Comparison of ENCODE assay signal across 12 cellular contexts in the genomic region with DNA sequence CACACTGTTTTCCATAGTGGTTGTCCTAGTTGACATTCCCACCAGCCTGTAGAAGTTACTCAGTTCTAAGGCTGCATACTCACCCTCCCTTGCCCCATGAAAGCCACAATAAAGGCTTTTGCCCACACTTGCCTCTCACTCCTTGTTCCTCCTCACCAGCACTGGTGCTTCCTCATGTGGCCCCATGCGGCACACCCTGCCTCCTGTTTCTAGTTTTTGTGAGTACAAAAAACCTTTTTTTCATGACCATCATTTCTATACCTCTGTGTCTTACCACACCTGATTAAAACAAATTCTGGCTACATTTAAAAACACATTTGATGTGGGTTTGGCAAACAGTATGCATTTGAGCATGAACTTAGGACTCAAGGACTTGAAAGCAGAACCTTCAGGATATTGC. TPM values are rescaled to one million over a fixed set of nuclear protein-coding genes. Genes with fewer than 3 reads are reported as not detected.
A peak's percentile ranks its signal among the peaks of the same experiment; 100 is the strongest.
DNase-seq lines count a peak whose midpoint lies in the region; ATAC-seq and TF ChIP-seq lines count a peak whose summit lies in the region.
"Had no signal": no experiment of that assay in that cellular context is flagged by ENCODE, and none has a peak within 500 bp of the region (broad histone marks: within the 10 kb centered on the region; RNA-seq: fewer than 3 reads in every experiment).

No MANE protein-coding gene starts in this region.

- H3K36me3 Mint-ChIP-seq in activated CD8-positive, alpha-beta T cell treated with anti-CD3 and anti-CD28 coated beads for 36 hours (ENCODE audit: low read depth) = no peaks in the 10 kb centered on the region

- H3K27me3 Mint-ChIP-seq in activated CD8-positive, alpha-beta T cell treated with anti-CD3 and anti-CD28 coated beads for 36 hours = no peaks in the 10 kb centered on the region
- H3K27me3 Mint-ChIP-seq: activated naive CD8-positive, alpha-beta T cell treated with anti-CD3 and anti-CD28 coated beads, Interleukin-2, amount 50 U/mL, for 24 hours had no signal

- no peak for TF ChIP-seq POLR2A in vagina (IDR thresholded peaks at IDR 0.05)

- H3K27ac ChIP-seq in left ventricle myocardium inferior (replicated peaks) = peak overlapping the region; percentile 58
- H3K27ac ChIP-seq in right cardiac atrium (ENCODE audit: low read length) = no peak overlapping the region
- peak overlapping the region; percentile 68 for H3K27ac ChIP-seq in vagina

- H3K27ac Mint-ChIP-seq in activated CD8-positive, alpha-beta T cell treated with anti-CD3 and anti-CD28 coated beads for 36 hours = no peak overlapping the region
- H3K27ac Mint-ChIP-seq: activated CD8-positive, alpha-beta T cell treated with anti-CD3 and anti-CD28 coated beads, Interleukin-2, amount 10 ng/mL, durations not matched to agents 7 days and 5 days; activated naive CD8-positive, alpha-beta T cell treated with anti-CD3 and anti-CD28 coated beads, Interleukin-2, amount 50 U/mL, for 24 hours had no signal

- peaks cover 10% of the 10 kb centered on the region for H3K4me1 Mint-ChIP-seq in activated CD8-positive, alpha-beta T cell treated with anti-CD3 and anti-CD28 coated beads for 36 hours (ENCODE audit: low read depth)

- CTCF ChIA-PET in activated CD8-positive, alpha-beta T cell treated with anti-CD3 and anti-CD28 coated beads for 36 hours (lab: Charles Lee) = no interaction called here

- no peak overlapping the region for H3K4me3 Mint-ChIP-seq in activated CD8-positive, alpha-beta T cell treated with anti-CD3 and anti-CD28 coated beads for 36 hours
- H3K4me3 Mint-ChIP-seq: activated CD8-positive, alpha-beta T cell treated with anti-CD3 and anti-CD28 coated beads, Interleukin-2, amount 10 ng/mL, durations not matched to agents 7 days and 5 days; activated naive CD8-positive, alpha-beta T cell treated with anti-CD3 and anti-CD28 coated beads, Interleukin-2, amount 50 U/mL, for 24 hours had no signal

- intact Hi-C loops in left ventricle myocardium inferior (cut with micrococcal nuclease) (no loop called here), right cardiac atrium (cut with DNase I) (no loop called here), vagina (cut with DNase I) (no loop called here)
- intact Hi-C loops in activated CD8-positive, alpha-beta T cell treated with anti-CD3 and anti-CD28 coated beads for 36 hours (cut with micrococcal nuclease) = no loop called here

- 87% methylated on average over 1 of the region's 1 CpG for WGBS in right cardiac atrium

- H3K9me3 ChIP-seq in left ventricle myocardium inferior (replicated peaks) (peaks cover 14% of the 10 kb centered on the region), right cardiac atrium (ENCODE audit: control insufficient read depth, low read length) (no peaks in the 10 kb centered on the region), adipocyte (ENCODE audit: control insufficient read depth, low read length) (no peaks in the 10 kb centered on the region), vagina (no peaks in the 10 kb centered on the region)

- POLR2A ChIA-PET in activated CD8-positive, alpha-beta T cell treated with anti-CD3 and anti-CD28 coated beads for 36 hours (lab: Charles Lee) = no interaction called here

- DNase-seq in left ventricle myocardium inferior = no peak
- no peak for DNase-seq in right cardiac atrium
- DNase-seq in adipocyte (ENCODE audit: low read depth) = no peak
- peak; percentile 33 for DNase-seq in medulla oblongata (ENCODE audit: extremely low spot score)
- peak in 1 of 2 donors; percentile 52 for DNase-seq in vagina (ENCODE audit: extremely low spot score in 2 of 2)
- DNase-seq in COLO668 (lab: John Stamatoyannopoulos, UW; ENCODE audit: unreplicated experiment) = no peak
- DNase-seq in activated CD8-positive, alpha-beta T cell treated with anti-CD3 and anti-CD28 coated beads for 36 hours = no peak
- DNase-seq: activated CD8-positive, alpha-beta T cell treated with anti-CD3 and anti-CD28 coated beads, Interleukin-2, amount 10 ng/mL, durations not matched to agents 7 days and 5 days; activated naive CD8-positive, alpha-beta T cell treated with anti-CD3 and anti-CD28 coated beads, Interleukin-2, amount 50 U/mL, for 24 hours; dermis blood vessel endothelial cell; NCI-H748 treated with DMSO at 0.1 percent for 48 hours had no signal

- no peaks in the 10 kb centered on the region for H3K36me3 ChIP-seq in left ventricle myocardium inferior
- H3K36me3 ChIP-seq in adipocyte (ENCODE audit: control insufficient read depth, insufficient read depth, low read length, severe bottlenecking) = no peaks in the 10 kb centered on the region
- no peaks in the 10 kb centered on the region for H3K36me3 ChIP-seq in vagina

- TF ChIP-seq CTCF in left ventricle myocardium inferior (IDR thresholded peaks at IDR 0.05; ENCODE audit: borderline replicate concordance) (no peak), vagina (IDR thresholded peaks at IDR 0.05) (no peak)
- no peak for TF ChIP-seq CTCF in activated CD8-positive, alpha-beta T cell treated with anti-CD3 and anti-CD28 coated beads for 36 hours (IDR thresholded peaks at IDR 0.05)

- H3K27me3 ChIP-seq in left ventricle myocardium inferior (ENCODE audit: low read depth) = no peaks in the 10 kb centered on the region
- no peaks in the 10 kb centered on the region for H3K27me3 ChIP-seq in right cardiac atrium (ENCODE audit: control insufficient read depth, insufficient read depth)
- H3K27me3 ChIP-seq in adipocyte (replicated peaks; ENCODE audit: control insufficient read depth, insufficient read depth, low read length) = no peaks in the 10 kb centered on the region
- no peaks in the 10 kb centered on the region for H3K27me3 ChIP-seq in vagina

- peaks cover 2% of the 10 kb centered on the region for H3K9me3 Mint-ChIP-seq in activated CD8-positive, alpha-beta T cell treated with anti-CD3 and anti-CD28 coated beads for 36 hours

- ATAC-seq in right cardiac atrium = no peak
- no peak for ATAC-seq in GM21619 (IDR thresholded peaks at IDR 0.05; ENCODE audit: unreplicated experiment)
- no peak for ATAC-seq in activated CD8-positive, alpha-beta T cell treated with anti-CD3 and anti-CD28 coated beads for 36 hours
- ATAC-seq: activated CD8-positive, alpha-beta T cell treated with anti-CD3 and anti-CD28 coated beads, Interleukin-2, amount 10 ng/mL, durations not matched to agents 7 days and 5 days; activated naive CD8-positive, alpha-beta T cell treated with anti-CD3 and anti-CD28 coated beads, Interleukin-2, amount 50 U/mL, for 24 hours had no signal

- no peak overlapping the region for H3K4me3 ChIP-seq in left ventricle myocardium inferior
- H3K4me3 ChIP-seq in right cardiac atrium (ENCODE audit: low read length) = no peak overlapping the region
- H3K4me3 ChIP-seq in adipocyte (ENCODE audit: low read length) = peak overlapping the region; percentile 35
- H3K4me3 ChIP-seq in vagina = no peak overlapping the region

- H3K4me1 ChIP-seq in left ventricle myocardium inferior = peaks cover 27% of the 10 kb centered on the region
- no peaks in the 10 kb centered on the region for H3K4me1 ChIP-seq in right cardiac atrium (ENCODE audit: control insufficient read depth, insufficient read depth, low read length)
- H3K4me1 ChIP-seq in adipocyte (ENCODE audit: control insufficient read depth, insufficient read depth, low read length) = peaks cover 40% of the 10 kb centered on the region
- H3K4me1 ChIP-seq in vagina = peaks cover 24% of the 10 kb centered on the region

- peak overlapping the region; percentile 35 for H3K9ac ChIP-seq in adipocyte (ENCODE audit: low read length)

RNA-seq across cellular contexts. Expression of a gene that starts 40.7 kb away (rescaled TPM):
- total RNA-seq in left ventricle myocardium inferior (13.8 TPM), right cardiac atrium (10 to 100 TPM; 10.3 to 15.2 (median 14.6) TPM), vagina (22.6 TPM)
- 7.5 TPM for polyA plus RNA-seq in right cardiac atrium
- 10 to 100 TPM; 61.3 to 62.4 TPM for total RNA-seq in activated CD8-positive, alpha-beta T cell treated with anti-CD3 and anti-CD28 coated beads for 36 hours
